Comparison of ENCODE assay signal across 25 cellular contexts in genomic region chr19:3463959-3464796, GRCh38. TPM values are rescaled to one million over a fixed set of nuclear protein-coding genes. Genes with fewer than 3 reads are reported as not detected.
DNase-seq lines count a peak whose midpoint lies in the region; ATAC-seq, FAIRE-seq and TF ChIP-seq lines count a peak whose summit lies in the region.
"Had no signal": no experiment of that assay in that cellular context is flagged by ENCODE, and none has a peak within 500 bp of the region (broad histone marks: within the 10 kb centered on the region; RNA-seq: fewer than 3 reads in every experiment).

No MANE protein-coding gene starts in this region.

- H3K4me3 ChIP-seq in H7 (ENCODE audit: insufficient read depth, low read depth, low read length): peak overlapping the region; percentile 38
- H3K4me3 ChIP-seq in ascending aorta: no peak overlapping the region
- H3K4me3 ChIP-seq in iPS-20b (ENCODE audit: low read length): peak overlapping the region; percentile 22; the same call in 1 of the 2 replicates
- H3K4me3 ChIP-seq: dorsolateral prefrontal cortex, thyroid gland had no signal

- H3K27ac ChIP-seq in ascending aorta: peak overlapping the region; percentile 89 to 99
- H3K27ac ChIP-seq in iPS-20b (ENCODE audit: low read length): no peak overlapping the region
- H3K27ac ChIP-seq: foreskin keratinocyte, thyroid gland had no signal

- H3K9me3 ChIP-seq in ascending aorta (no peaks in the 10 kb centered on the region), iPS-20b (ENCODE audit: insufficient read depth, low read depth, low read length) (peaks cover 4% of the 10 kb centered on the region; the same call in 1 of the 2 replicates), T-helper 17 cell (ENCODE audit: control insufficient read depth, low read length, poor library complexity, severe bottlenecking) (no peaks in the 10 kb centered on the region)
- H3K9me3 ChIP-seq: thyroid gland had no signal

- H3K27me3 ChIP-seq in H7 (ENCODE audit: control insufficient read depth, insufficient read depth, low read length) (peaks cover 38% of the 10 kb centered on the region), ascending aorta (no peaks in the 10 kb centered on the region), iPS-20b (ENCODE audit: insufficient read depth, low read length) (peaks cover 79% of the 10 kb centered on the region)
- H3K27me3 ChIP-seq: dorsolateral prefrontal cortex, foreskin keratinocyte, thyroid gland had no signal

- no peak for ATAC-seq in T-helper 17 cell
- ATAC-seq: foreskin keratinocyte, sciatic nerve had no signal

- peaks cover 13% of the 10 kb centered on the region for H3K4me1 Mint-ChIP-seq in T-helper 17 cell
- H3K4me1 Mint-ChIP-seq: CD4-positive, CD25-positive, alpha-beta regulatory T cell had no signal

- H3K36me3 ChIP-seq in H7 (replicated peaks; ENCODE audit: control insufficient read depth, insufficient read depth, low read length) (no peaks in the 10 kb centered on the region), ascending aorta (peaks cover 12 to 17% of the 10 kb centered on the region in 2 donors), iPS-20b (ENCODE audit: insufficient read depth, low read depth, low read length) (no peaks in the 10 kb centered on the region)

- DNase-seq in H7: peak; percentile 88
- DNase-seq in ascending aorta (ENCODE audit: low spot score in 2 of 2): no peak
- DNase-seq in retina: peak; percentile 42
- no peak for DNase-seq in SW 1271 (lab: John Stamatoyannopoulos, UW)
- no peak for DNase-seq in T-helper 17 cell
- no peak for DNase-seq in GM12891 (ENCODE audit: insufficient read length, low spot score)
- DNase-seq in NCI-H524 (lab: John Stamatoyannopoulos, UW): no peak
- DNase-seq: activated CD8-positive, alpha-beta memory T cell treated with anti-CD3 and anti-CD28 coated beads for 24 hours; activated naive CD4-positive, alpha-beta T cell treated with anti-CD3 and anti-CD28 coated beads for 36 hours; activated T-cell treated with anti-CD3 and anti-CD28 coated beads, Interleukin-2, amount 50 U/mL, for 48 hours; CD4-positive, CD25-positive, alpha-beta regulatory T cell; central memory CD4-positive, alpha-beta T cell; dorsolateral prefrontal cortex; foreskin keratinocyte; GDM1; NCI-H1417; NCI-H510A; nucleus accumbens; thyroid gland had no signal

- no peak for TF ChIP-seq POLR2A in GM12891 (IDR thresholded peaks at IDR 0.05; ENCODE audit: low read depth, low read length)

- H3K4me1 ChIP-seq in ascending aorta (peaks cover 20 to 60% of the 10 kb centered on the region in 2 donors), iPS-20b (ENCODE audit: insufficient read depth, low read length) (no peaks in the 10 kb centered on the region)
- H3K4me1 ChIP-seq: foreskin keratinocyte had no signal

- H3K4me3 Mint-ChIP-seq in T-helper 17 cell: no peak overlapping the region
- H3K4me3 Mint-ChIP-seq: activated naive CD4-positive, alpha-beta T cell treated with anti-CD3 and anti-CD28 coated beads for 36 hours; CD4-positive, CD25-positive, alpha-beta regulatory T cell had no signal

- TF ChIP-seq CTCF in ascending aorta (IDR thresholded peaks at IDR 0.05): no peak

- H3K9ac ChIP-seq in iPS-20b (ENCODE audit: low read depth, low read length): no peak overlapping the region

- FAIRE-seq in GM12891 (lab: Jason Lieb, UNC): no peak
- FAIRE-seq: HTR-8/SVneo had no signal

- intact Hi-C loops in ascending aorta (cut with DNase I): no loop called here

- no peak overlapping the region for H3K27ac Mint-ChIP-seq in T-helper 17 cell
- H3K27ac Mint-ChIP-seq: activated naive CD4-positive, alpha-beta T cell treated with anti-CD3 and anti-CD28 coated beads for 36 hours; CD4-positive, CD25-positive, alpha-beta regulatory T cell had no signal

- peaks cover 3% of the 10 kb centered on the region for H3K36me3 Mint-ChIP-seq in T-helper 17 cell (ENCODE audit: low read depth)
- H3K36me3 Mint-ChIP-seq: CD4-positive, CD25-positive, alpha-beta regulatory T cell had no signal

- H3K27me3 Mint-ChIP-seq in T-helper 17 cell: no peaks in the 10 kb centered on the region
- H3K27me3 Mint-ChIP-seq: CD4-positive, CD25-positive, alpha-beta regulatory T cell had no signal

TF ChIP-seq in GM12891, 5 proteins besides CTCF, POLR2A, EP300 and RAD21:
- no peak for TF ChIP-seq PAX5 (IDR thresholded peaks at IDR 0.05; ENCODE audit: insufficient read depth, low read length, severe bottlenecking)
- no peak for TF ChIP-seq TAF1 (IDR thresholded peaks at IDR 0.05; ENCODE audit: low read depth, low read length)
- no peak for TF ChIP-seq POLR2AphosphoS5 (IDR thresholded peaks at IDR 0.05; ENCODE audit: low read depth, low read length)
- no peak for TF ChIP-seq POU2F2 (IDR thresholded peaks at IDR 0.05; ENCODE audit: low read depth, low read length)
- TF ChIP-seq SPI1 (IDR thresholded peaks at IDR 0.05; ENCODE audit: low read depth, low read length): no peak
TF ChIP-seq in GM12891: peak in this region for 0.

RNA-seq across cellular contexts. Expression of gene SMIM24, which starts 16.1 kb away (rescaled TPM):
- total RNA-seq in H7 (2014; rRNA removed; shearing (Covaris generic)): 6.0 and 10.9 TPM in 2 replicates
- not detected for total RNA-seq in ascending aorta
- total RNA-seq in T-helper 17 cell: not detected
- 2.4 TPM for polyA plus RNA-seq in GM12891 (2012; ENCODE audit: low read depth, missing spikeins)
- total RNA-seq: foreskin keratinocyte, H4, RPMI7951, sciatic nerve, thyroid gland had no signal
- polyA plus RNA-seq: CD4-positive, CD25-positive, alpha-beta regulatory T cell had no signal

RNA-seq across cellular contexts. Expression of gene SMIM44, which starts 19.1 kb away (rescaled TPM):
- total RNA-seq in H7 (2014; rRNA removed; shearing (Covaris generic)): not detected in 2 replicates
- total RNA-seq in ascending aorta: not detected
- total RNA-seq in T-helper 17 cell: not detected
- polyA plus RNA-seq in GM12891 (2012; ENCODE audit: low read depth, missing spikeins): not detected
- total RNA-seq: activated naive CD4-positive, alpha-beta T cell treated with anti-CD3 and anti-CD28 coated beads for 36 hours; CD4-positive, CD25-positive, alpha-beta regulatory T cell; foreskin keratinocyte; H4; lower leg skin; RPMI7951; sciatic nerve; thyroid gland had no signal
- polyA plus RNA-seq: CD4-positive, CD25-positive, alpha-beta regulatory T cell; foreskin keratinocyte had no signal

RNA-seq across cellular contexts. Expression of gene DOHH, which starts 36.3 kb away (rescaled TPM):
- 24.1 and 32.1 TPM in 2 replicates for total RNA-seq in H7 (2014; rRNA removed; shearing (Covaris generic))
- total RNA-seq in ascending aorta (40.9 TPM), T-helper 17 cell (1 to 10 TPM; 4.1 to 5.2 TPM)
- 10.9 TPM for polyA plus RNA-seq in GM12891 (2012; ENCODE audit: low read depth, missing spikeins)

RNA-seq across cellular contexts. Expression of gene FZR1, which starts 41.9 kb away (rescaled TPM):
- total RNA-seq in H7 (2014; rRNA removed; shearing (Covaris generic)): 71.6 and 76.6 TPM in 2 replicates
- total RNA-seq in ascending aorta: 56.8 TPM
- 10 to 100 TPM; 95.0 to 96.6 TPM for total RNA-seq in T-helper 17 cell
- polyA plus RNA-seq in GM12891 (2012; ENCODE audit: low read depth, missing spikeins): 18.0 TPM

Comparison
In these comparisons a context has a peak if more than half of its experiments do, and no peak if none do; other contexts are left out.
1. DNase-seq: peak in H7 (single experiment) and retina (single experiment); none in ascending aorta (0 of 2), SW 1271 (0 of 2), T-helper 17 cell (0 of 3), GM12891 (single experiment) and NCI-H524 (0 of 2).
2. H3K4me3 ChIP-seq: peak in H7 (single experiment) and iPS-20b (single experiment); none in ascending aorta (0 of 2).